Comparison of ENCODE assay signal across 28 cellular contexts in genomic region chrX:5431823-5432222, GRCh38.
"Had no signal": no experiment of that assay in that cellular context is flagged by ENCODE, and none has a peak within 500 bp of the region (broad histone marks: within the 10 kb centered on the region; RNA-seq: fewer than 3 reads in every experiment).

No MANE protein-coding gene starts in this region.

- H3K4me1 ChIP-seq: adrenal gland, body of pancreas, SJSA1 had no signal

- H3K27me3 Mint-ChIP-seq: activated CD8-positive, alpha-beta T cell treated with anti-CD3 and anti-CD28 coated beads for 36 hours; activated naive CD4-positive, alpha-beta T cell treated with anti-CD3 and anti-CD28 coated beads, Interleukin-2, amount 10 ng/mL, durations not matched to agents 7 days and 5 days; activated naive CD8-positive, alpha-beta T cell treated with anti-CD3 and anti-CD28 coated beads, Interleukin-2, amount 10 ng/mL, durations not matched to agents 7 days and 5 days had no signal

- H3K36me3 ChIP-seq: adrenal gland, MG63, SJSA1 had no signal

- H3K4me1 Mint-ChIP-seq: activated naive CD4-positive, alpha-beta T cell treated with anti-CD3 and anti-CD28 coated beads, Interleukin-2, amount 10 ng/mL, durations not matched to agents 7 days and 5 days; activated naive CD8-positive, alpha-beta T cell treated with anti-CD3 and anti-CD28 coated beads, Interleukin-2, amount 10 ng/mL, durations not matched to agents 7 days and 5 days had no signal

- H3K27me3 ChIP-seq: adrenal gland, body of pancreas, MG63, SJSA1 had no signal

- H3K9me3 ChIP-seq: adrenal gland, body of pancreas, MG63, SJSA1 had no signal

- H3K4me3 ChIP-seq: adrenal gland, body of pancreas, MG63, SJSA1 had no signal

- H3K36me3 Mint-ChIP-seq: activated naive CD4-positive, alpha-beta T cell treated with anti-CD3 and anti-CD28 coated beads, Interleukin-2, amount 10 ng/mL, durations not matched to agents 7 days and 5 days; activated naive CD8-positive, alpha-beta T cell treated with anti-CD3 and anti-CD28 coated beads, Interleukin-2, amount 10 ng/mL, durations not matched to agents 7 days and 5 days had no signal

- DNase-seq: activated CD4-positive, alpha-beta T cell treated with anti-CD3 and anti-CD28 coated beads for 4 hours; activated CD8-positive, alpha-beta memory T cell treated with anti-CD3 and anti-CD28 coated beads, Interleukin-2, amount 50 U/mL, for 4 hours; activated CD8-positive, alpha-beta T cell treated with anti-CD3 and anti-CD28 coated beads for 36 hours; activated gamma-delta T cell treated with Interleukin-2 at 50 U/mL for 16 hours; activated naive CD4-positive, alpha-beta T cell treated with anti-CD3 and anti-CD28 coated beads, Interleukin-2, amount 10 ng/mL, durations not matched to agents 7 days and 5 days; activated naive CD8-positive, alpha-beta T cell treated with anti-CD3 and anti-CD28 coated beads, Interleukin-2, amount 10 ng/mL, durations not matched to agents 7 days and 5 days; activated T-cell treated with anti-CD3 and anti-CD28 coated beads, Interleukin-2, amount 50 U/mL, for 72 hours; adrenal gland; anterior cingulate cortex; body of pancreas; MG63; MV-4-11; NCI-H1092 treated with DMSO at 0.1 percent for 48 hours; NCI-H1417 treated with DMSO at 0.1 percent for 48 hours; NCI-H1694; NCI-H2029; NCI-H2107; NCI-H345; NCI-H510A; NCI-H526 treated with DMSO at 0.1 percent for 48 hours; NCI-H82; Right ventricle myocardium superior had no signal

- H3K4me3 Mint-ChIP-seq: activated CD8-positive, alpha-beta T cell treated with anti-CD3 and anti-CD28 coated beads for 36 hours; activated naive CD4-positive, alpha-beta T cell treated with anti-CD3 and anti-CD28 coated beads, Interleukin-2, amount 10 ng/mL, durations not matched to agents 7 days and 5 days; activated naive CD8-positive, alpha-beta T cell treated with anti-CD3 and anti-CD28 coated beads, Interleukin-2, amount 10 ng/mL, durations not matched to agents 7 days and 5 days; activated T-cell treated with anti-CD3 and anti-CD28 coated beads, Interleukin-2, amount 50 U/mL, for 72 hours; T-helper 1 cell treated with Interleukin-12 subunit alpha and Interleukin-12 subunit beta and Interleukin-4 antibody, amounts not matched to agents 30 μg/mL and 1 μg/mL, for 36 hours had no signal

- H3K27ac Mint-ChIP-seq: activated CD8-positive, alpha-beta T cell treated with anti-CD3 and anti-CD28 coated beads for 36 hours; activated naive CD4-positive, alpha-beta T cell treated with anti-CD3 and anti-CD28 coated beads, Interleukin-2, amount 10 ng/mL, durations not matched to agents 7 days and 5 days; activated naive CD8-positive, alpha-beta T cell treated with anti-CD3 and anti-CD28 coated beads, Interleukin-2, amount 10 ng/mL, durations not matched to agents 7 days and 5 days; activated T-cell treated with anti-CD3 and anti-CD28 coated beads, Interleukin-2, amount 50 U/mL, for 72 hours; activated T-helper 2 cell treated with anti-CD3 and anti-CD28 coated beads, Interferon-gamma antibody, Interleukin-2, Interleukin-4, amounts not matched to agents 10 μg/mL and 5 μg/mL and 100 μg/mL, durations not matched to agents 14 hours and 24 hours and 36 hours; T-helper 1 cell treated with Interleukin-12 subunit alpha and Interleukin-12 subunit beta and Interleukin-4 antibody, amounts not matched to agents 30 μg/mL and 1 μg/mL, for 36 hours had no signal

- H3K9me3 Mint-ChIP-seq: activated naive CD8-positive, alpha-beta T cell treated with anti-CD3 and anti-CD28 coated beads, Interleukin-2, amount 10 ng/mL, durations not matched to agents 7 days and 5 days had no signal

- H3K27ac ChIP-seq: adrenal gland, body of pancreas, RWPE1, SJSA1 had no signal

- ATAC-seq: activated CD4-positive, CD25-positive, alpha-beta regulatory T cell treated with anti-CD3 and anti-CD28 coated beads, Interleukin-2, amount 50 U/mL, for 24 hours; activated CD8-positive, alpha-beta T cell treated with anti-CD3 and anti-CD28 coated beads for 36 hours; activated T-cell treated with anti-CD3 and anti-CD28 coated beads, Interleukin-2, amount 50 U/mL, for 72 hours; body of pancreas had no signal

- FAIRE-seq: bronchial epithelial cell had no signal
